Comparison of ENCODE assay signal across 10 cellular contexts in the genomic region with DNA sequence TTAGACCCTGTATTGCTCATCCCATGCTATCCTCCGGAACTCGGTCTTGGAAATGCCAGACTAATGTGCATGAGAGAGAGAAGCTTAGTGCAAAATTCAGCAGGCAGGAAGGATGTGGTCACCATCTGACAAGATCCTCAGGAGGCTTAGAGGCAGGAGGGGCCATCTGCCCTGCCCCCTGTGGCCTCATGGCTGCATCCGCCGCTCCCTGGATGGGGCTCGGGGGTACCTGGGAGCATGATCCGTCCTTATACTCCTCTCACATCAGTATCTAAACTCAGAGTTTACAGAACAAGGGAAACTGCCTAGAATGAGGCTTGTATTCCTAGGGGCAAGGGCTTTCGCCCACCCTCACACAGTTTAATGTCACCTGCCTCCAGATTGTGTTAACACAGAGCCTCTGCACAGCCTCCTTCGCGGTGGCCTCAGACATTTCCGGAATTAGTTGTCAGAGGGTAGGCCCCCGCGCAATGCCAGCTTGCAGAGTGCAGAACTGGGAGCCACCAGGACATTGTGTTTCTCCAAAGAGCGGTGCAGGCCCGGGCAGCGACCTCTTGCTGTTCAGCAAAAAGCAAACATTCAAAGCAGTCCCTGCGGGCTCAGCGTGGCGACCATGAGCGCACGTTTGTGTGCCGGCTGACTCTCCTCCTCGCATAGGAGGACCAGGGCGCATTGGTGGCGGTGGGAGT. TPM values are rescaled to one million over a fixed set of nuclear protein-coding genes. Genes with fewer than 3 reads are reported as not detected.
DNase-seq lines count a peak whose midpoint lies in the region; ATAC-seq and TF ChIP-seq lines count a peak whose summit lies in the region.
"Had no signal": no experiment of that assay in that cellular context is flagged by ENCODE, and none has a peak within 500 bp of the region (broad histone marks: within the 10 kb centered on the region; RNA-seq: fewer than 3 reads in every experiment).

No MANE protein-coding gene starts in this region.

- no peak overlapping the region for H2AFZ ChIP-seq in osteoblast (ENCODE audit: low read length)

- H3K4me1 Mint-ChIP-seq in activated T-helper 17 cell treated with anti-CD3 and anti-CD28 coated beads, Interleukin-2, amount 50 U/mL, for 72 hours, result no peaks in the 10 kb centered on the region

- peak; percentile 24 for DNase-seq in NCI-H2227 treated with DMSO at 0.1 percent for 48 hours (lab: John Stamatoyannopoulos, UW)
- peak; percentile 70 for DNase-seq in osteoblast (ENCODE audit: insufficient read length, low spot score, missing footprints)
- DNase-seq in HuH-7.5 (ENCODE audit: low spot score), result no peak
- no peak for DNase-seq in NCI-H345 (lab: John Stamatoyannopoulos, UW)
- no peak for DNase-seq in A172 (ENCODE audit: low spot score)

- H3K4me1 ChIP-seq in osteoblast (ENCODE audit: insufficient read depth, low read length), result no peaks in the 10 kb centered on the region
- H3K4me1 ChIP-seq: ascending aorta had no signal

- no peaks in the 10 kb centered on the region for H3K36me3 ChIP-seq in osteoblast (ENCODE audit: insufficient read depth, low read length)
- H3K36me3 ChIP-seq: ascending aorta had no signal

- peak; percentile 76 for ATAC-seq in GM18511 (IDR thresholded peaks at IDR 0.05; ENCODE audit: unreplicated experiment)
- peak; percentile 57 for ATAC-seq in activated T-helper 17 cell treated with anti-CD3 and anti-CD28 coated beads, Interleukin-2, amount 50 U/mL, for 72 hours (replicated peaks)
- no peak for ATAC-seq in HG02840 (IDR thresholded peaks at IDR 0.05; ENCODE audit: low FRiP score, unreplicated experiment)

- no peaks in the 10 kb centered on the region for H3K9me3 Mint-ChIP-seq in activated T-helper 17 cell treated with anti-CD3 and anti-CD28 coated beads, Interleukin-2, amount 50 U/mL, for 72 hours

- no peak overlapping the region for H3K4me3 ChIP-seq in osteoblast (ENCODE audit: insufficient read depth, low read length)
- H3K4me3 ChIP-seq: ascending aorta had no signal

- no peak overlapping the region for H3K27ac ChIP-seq in osteoblast (ENCODE audit: low read depth, low read length)
- H3K27ac ChIP-seq: ascending aorta had no signal

- no peaks in the 10 kb centered on the region for H3K36me3 Mint-ChIP-seq in activated T-helper 17 cell treated with anti-CD3 and anti-CD28 coated beads, Interleukin-2, amount 50 U/mL, for 72 hours (ENCODE audit: low read depth)

- H3K27ac Mint-ChIP-seq in activated T-helper 17 cell treated with anti-CD3 and anti-CD28 coated beads, Interleukin-2, amount 50 U/mL, for 72 hours, result no peak overlapping the region

- H4K20me1 ChIP-seq in osteoblast (ENCODE audit: insufficient read depth, low read length), result no peaks in the 10 kb centered on the region

- H3K27me3 ChIP-seq in osteoblast (ENCODE audit: insufficient read depth, low read length), result peaks cover 2% of the 10 kb centered on the region
- H3K27me3 ChIP-seq: ascending aorta had no signal

- H3K27me3 Mint-ChIP-seq in activated T-helper 17 cell treated with anti-CD3 and anti-CD28 coated beads, Interleukin-2, amount 50 U/mL, for 72 hours, result no peaks in the 10 kb centered on the region

- TF ChIP-seq CTCF in osteoblast (IDR thresholded peaks at IDR 0.05; ENCODE audit: extremely low read depth, low read depth, low read length), result no peak

- no peaks in the 10 kb centered on the region for H3K79me2 ChIP-seq in osteoblast (ENCODE audit: insufficient read depth, low read length)

- peak overlapping the region; percentile 61 for H3K4me3 Mint-ChIP-seq in activated T-helper 17 cell treated with anti-CD3 and anti-CD28 coated beads, Interleukin-2, amount 50 U/mL, for 72 hours

- H3K9me3 ChIP-seq in osteoblast (ENCODE audit: low read depth, low read length), result no peaks in the 10 kb centered on the region
- H3K9me3 ChIP-seq: ascending aorta had no signal

- H3K4me2 ChIP-seq in osteoblast (ENCODE audit: insufficient read depth, low read length), result no peak overlapping the region

RNA-seq across cellular contexts. Expression of a gene that starts 39.2 kb away (rescaled TPM):
- not detected for total RNA-seq in activated T-helper 17 cell treated with anti-CD3 and anti-CD28 coated beads, Interleukin-2, amount 50 U/mL, for 72 hours
- total RNA-seq in osteoblast, result not detected in 2 replicates
- not detected in 2 replicates for total RNA-seq in A172 (2014; rRNA removed; shearing (Covaris generic))
- total RNA-seq: ascending aorta, myocyte had no signal

Comparison
In these comparisons a context has a peak if more than half of its experiments do, and no peak if none do; other contexts are left out.
1. DNase-seq: peak in NCI-H2227 treated with DMSO at 0.1 percent for 48 hours (single experiment) and osteoblast (single experiment); none in HuH-7.5 (single experiment), NCI-H345 (single experiment) and A172 (single experiment).